Comparison of ENCODE assay signal across 8 cellular contexts in genomic region chr17:79009397-79010303, GRCh38. TPM values are rescaled to one million over a fixed set of nuclear protein-coding genes. Genes with fewer than 3 reads are reported as not detected.
DNase-seq lines count a peak whose midpoint lies in the region; ATAC-seq and TF ChIP-seq lines count a peak whose summit lies in the region.

Gene CANT1 (minus strand): TSS chr17:79009764. CDS start chr17:78997622, 12,142 bp downstream.

- no peaks in the 10 kb centered on the region for H3F3A ChIP-seq in neural cell (ENCODE audit: insufficient read depth, low read length, poor library complexity, severe bottlenecking)

- peak; percentile 89 for ATAC-seq in GM21390 (IDR thresholded peaks at IDR 0.05; ENCODE audit: unreplicated experiment)

- POLR2A ChIA-PET in RWPE1 (lab: Yijun Ruan, JAX; ENCODE audit: low non-redundant PET) = interaction anchor here (0.6 kb wide), 2 partner anchors 19 to 96 kb away, joined by 3 to 6 read pairs; no protein-coding TSS in a partner anchor

- no peak for TF ChIP-seq CTCF in RWPE1 (conservative IDR thresholded peaks at IDR 0.05; ENCODE audit: low read depth)
- TF ChIP-seq CTCF in neural cell (IDR thresholded peaks at IDR 0.05; ENCODE audit: poor library complexity, severe bottlenecking) = no peak
- TF ChIP-seq CTCF in stomach (IDR thresholded peaks at IDR 0.05) = peak in 1 of 7 experiments; percentile 8

- H3K4me1 ChIP-seq in HUES64 (ENCODE audit: insufficient read depth, low read length) = peaks cover 4% of the 10 kb centered on the region; the same call in 1 of the 2 replicates
- peaks cover 39 to 52% (median 49%) of the 10 kb centered on the region in 4 donors for H3K4me1 ChIP-seq in stomach

- H3K27me3 ChIP-seq in HUES64 (ENCODE audit: insufficient read depth, low read length) (peaks cover 39% of the 10 kb centered on the region), neural cell (ENCODE audit: insufficient read depth, low read depth, low read length) (no peaks in the 10 kb centered on the region), stomach (no peaks in the 10 kb centered on the region)

- H3K79me2 ChIP-seq in neural cell (replicated peaks; ENCODE audit: insufficient read depth, low read length) = peaks cover 21% of the 10 kb centered on the region

- TF ChIP-seq POLR2A in stomach (IDR thresholded peaks at IDR 0.05) = no peak

- WGBS in HUES64 = 8% methylated on average over 73 of the region's 73 CpGs
- WGBS in stomach, 5 donors = 0 to 1% (median 1%) methylated on average over 39 to 73 of the region's 73 CpGs

- peak within 1 kb of the TSS; percentile 78 for H2AFZ ChIP-seq in neural cell (ENCODE audit: low read depth, low read length)

- DNase-seq in DMS114 treated with DMSO at 0.1 percent for 48 hours (lab: John Stamatoyannopoulos, UW; ENCODE audit: unreplicated experiment) = peak; percentile 71
- peak; percentile 90 for DNase-seq in RWPE1 (ENCODE audit: low spot score)
- peak; percentile 82 for DNase-seq in activated T-helper 9 cell treated with anti-CD3 and anti-CD28 coated beads, Interleukin-2, amount 50 U/mL, for 16 hours (ENCODE audit: low read depth)
- peak; percentile 72 for DNase-seq in fibroblast of the conjunctiva (ENCODE audit: low read depth)
- peak; percentile 85 for DNase-seq in stomach

- peaks cover 17% of the 10 kb centered on the region for H3K9me3 ChIP-seq in HUES64 (ENCODE audit: insufficient read depth, low read depth, low read length)
- no peaks in the 10 kb centered on the region for H3K9me3 ChIP-seq in neural cell (ENCODE audit: low read length)
- no peaks in the 10 kb centered on the region for H3K9me3 ChIP-seq in stomach

- CTCF ChIA-PET in RWPE1 (lab: Yijun Ruan, JAX) = interaction anchor here (0.6 kb wide), 3 partner anchors 18 to 836 kb away, joined by 3 to 5 read pairs (median 4); no protein-coding TSS in a partner anchor

- no peaks in the 10 kb centered on the region for H3K9me2 ChIP-seq in neural cell (ENCODE audit: insufficient read depth, low read length)

- peak within 1 kb of the TSS; percentile 64 for H3K9ac ChIP-seq in HUES64 (ENCODE audit: low read depth, low read length)
- H3K9ac ChIP-seq in neural cell (ENCODE audit: low read length) = peak within 1 kb of the TSS; percentile 82

- H3K27ac ChIP-seq in HUES64 (ENCODE audit: low read depth, low read length) (no peak within 1 kb of the TSS), RWPE1 (peak within 1 kb of the TSS; percentile 85), neural cell (ENCODE audit: low read length) (no peak within 1 kb of the TSS), stomach (peak within 1 kb of the TSS; percentile 84 to 95 (median 93))

- TF ChIP-seq EP300 in neural cell (conservative IDR thresholded peaks at IDR 0.05; ENCODE audit: poor library complexity, severe bottlenecking) (peak; percentile 29), stomach (IDR thresholded peaks at IDR 0.05) (no peak)

- peak within 1 kb of the TSS; percentile 72 for H3K4me3 ChIP-seq in HUES64 (ENCODE audit: low read length)
- H3K4me3 ChIP-seq in neural cell (ENCODE audit: low read length) = peak within 1 kb of the TSS; percentile 93
- peak within 1 kb of the TSS; percentile 79 to 100 (median 90) for H3K4me3 ChIP-seq in stomach

- intact Hi-C loops in stomach (cut with DNase I; ENCODE audit: low total_unique reads) = no loop called here

- TF ChIP-seq RAD21 in neural cell (conservative IDR thresholded peaks at IDR 0.05) = no peak

- no peaks in the 10 kb centered on the region for H4K20me1 ChIP-seq in neural cell (ENCODE audit: insufficient read depth)

- peaks cover 3% of the 10 kb centered on the region; the same call in 1 of the 2 replicates for H3K36me3 ChIP-seq in HUES64 (ENCODE audit: insufficient read depth, low read length)
- H3K36me3 ChIP-seq in neural cell (ENCODE audit: insufficient read depth, low read length) = no peaks in the 10 kb centered on the region
- no peaks in the 10 kb centered on the region for H3K36me3 ChIP-seq in stomach

- H3K4me2 ChIP-seq in neural cell (ENCODE audit: low read length) = peak within 1 kb of the TSS; percentile 69

TF ChIP-seq in neural cell, 6 proteins besides CTCF, POLR2A, EP300 and RAD21:
- TF ChIP-seq POLR2AphosphoS5 (IDR thresholded peaks at IDR 0.05) (peak; percentile 90), MXI1 (conservative IDR thresholded peaks at IDR 0.05; ENCODE audit: poor library complexity, severe bottlenecking) (peak; percentile 62), EZH2 (IDR thresholded peaks at IDR 0.05; ENCODE audit: borderline replicate concordance, insufficient read depth, low read length, poor library complexity, severe bottlenecking) (no peak)
TF ChIP-seq in neural cell: peak in this region for 2.

RNA-seq across cellular contexts. Expression of gene CANT1, which starts in this region (rescaled TPM):
- 28.4 TPM for polyA plus RNA-seq in HUES64 (2013, experiment 1 of 2)
- 26.9 TPM for polyA plus RNA-seq in HUES64 (2013, experiment 2 of 2)
- 17.7 and 25.7 TPM in 2 replicates for polyA plus RNA-seq in neural cell
- polyA minus RNA-seq in neural cell = 44.3 and 48.5 TPM in 2 replicates
- total RNA-seq in stomach = 100 to 1,000 TPM in 1 of 5 donors, 10 to 100 TPM in 4; 31.2 to 151 (median 70.1) TPM
- 10 to 100 TPM; 16.6 to 20.9 (median 18.1) TPM for polyA plus RNA-seq in stomach

Comparison
In these comparisons a context has a peak if more than half of its experiments do, and no peak if none do; other contexts are left out.
1. H3K27ac ChIP-seq: peak in RWPE1 (single experiment) and stomach (5 of 5); none in HUES64 (single experiment) and neural cell (single experiment).
2. Peak in every context shown above with its lines, with median percentiles within 50 percentile points of each other: DNase-seq and H3K4me3 ChIP-seq.